1 cellular context compared by ENCODE assay signal in the genomic region with DNA sequence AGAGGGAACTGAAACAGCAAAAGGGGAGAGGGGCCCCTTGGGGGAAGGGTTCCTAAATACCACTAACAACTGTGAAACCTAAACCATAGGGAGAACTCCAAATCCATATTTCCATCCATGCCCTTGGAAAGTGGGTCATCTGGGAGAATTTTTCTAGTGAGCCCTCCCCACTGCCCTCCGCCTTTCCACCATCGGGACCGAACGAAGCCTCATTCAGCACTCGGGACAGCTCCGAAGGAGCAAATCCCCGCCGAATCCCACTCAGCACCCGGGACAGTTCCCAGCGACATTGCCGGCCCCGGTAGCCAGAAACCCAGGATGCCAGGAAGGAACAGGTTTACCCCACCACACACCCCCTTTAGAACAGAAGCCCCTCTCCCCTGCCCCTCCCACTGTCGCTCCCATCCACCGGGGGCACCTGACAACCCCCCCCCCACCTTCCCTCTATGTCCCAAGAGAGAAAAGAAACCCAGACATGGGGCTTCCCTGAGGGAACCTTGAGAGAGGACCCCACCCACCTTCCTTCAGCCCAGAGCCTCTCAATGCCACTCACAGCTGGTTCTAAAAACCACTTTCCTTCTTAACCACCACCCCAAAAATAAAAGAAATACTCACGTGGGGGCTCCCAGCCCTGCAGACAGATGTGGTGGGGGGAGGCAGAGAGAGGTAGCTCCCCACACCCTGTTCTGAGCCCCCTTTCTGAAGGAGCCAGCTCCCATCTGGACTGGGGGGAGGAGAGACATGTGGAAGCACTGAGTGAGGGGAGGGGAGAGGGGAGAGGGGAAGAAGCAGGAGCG.
TF ChIP-seq lines count a peak whose summit lies in the region.

No MANE protein-coding gene starts in this region.

TF ChIP-seq in HepG2, 621 proteins besides CTCF, POLR2A, EP300 and RAD21 (continued from another document and continues in another):
- TF ChIP-seq, protein P1, sequence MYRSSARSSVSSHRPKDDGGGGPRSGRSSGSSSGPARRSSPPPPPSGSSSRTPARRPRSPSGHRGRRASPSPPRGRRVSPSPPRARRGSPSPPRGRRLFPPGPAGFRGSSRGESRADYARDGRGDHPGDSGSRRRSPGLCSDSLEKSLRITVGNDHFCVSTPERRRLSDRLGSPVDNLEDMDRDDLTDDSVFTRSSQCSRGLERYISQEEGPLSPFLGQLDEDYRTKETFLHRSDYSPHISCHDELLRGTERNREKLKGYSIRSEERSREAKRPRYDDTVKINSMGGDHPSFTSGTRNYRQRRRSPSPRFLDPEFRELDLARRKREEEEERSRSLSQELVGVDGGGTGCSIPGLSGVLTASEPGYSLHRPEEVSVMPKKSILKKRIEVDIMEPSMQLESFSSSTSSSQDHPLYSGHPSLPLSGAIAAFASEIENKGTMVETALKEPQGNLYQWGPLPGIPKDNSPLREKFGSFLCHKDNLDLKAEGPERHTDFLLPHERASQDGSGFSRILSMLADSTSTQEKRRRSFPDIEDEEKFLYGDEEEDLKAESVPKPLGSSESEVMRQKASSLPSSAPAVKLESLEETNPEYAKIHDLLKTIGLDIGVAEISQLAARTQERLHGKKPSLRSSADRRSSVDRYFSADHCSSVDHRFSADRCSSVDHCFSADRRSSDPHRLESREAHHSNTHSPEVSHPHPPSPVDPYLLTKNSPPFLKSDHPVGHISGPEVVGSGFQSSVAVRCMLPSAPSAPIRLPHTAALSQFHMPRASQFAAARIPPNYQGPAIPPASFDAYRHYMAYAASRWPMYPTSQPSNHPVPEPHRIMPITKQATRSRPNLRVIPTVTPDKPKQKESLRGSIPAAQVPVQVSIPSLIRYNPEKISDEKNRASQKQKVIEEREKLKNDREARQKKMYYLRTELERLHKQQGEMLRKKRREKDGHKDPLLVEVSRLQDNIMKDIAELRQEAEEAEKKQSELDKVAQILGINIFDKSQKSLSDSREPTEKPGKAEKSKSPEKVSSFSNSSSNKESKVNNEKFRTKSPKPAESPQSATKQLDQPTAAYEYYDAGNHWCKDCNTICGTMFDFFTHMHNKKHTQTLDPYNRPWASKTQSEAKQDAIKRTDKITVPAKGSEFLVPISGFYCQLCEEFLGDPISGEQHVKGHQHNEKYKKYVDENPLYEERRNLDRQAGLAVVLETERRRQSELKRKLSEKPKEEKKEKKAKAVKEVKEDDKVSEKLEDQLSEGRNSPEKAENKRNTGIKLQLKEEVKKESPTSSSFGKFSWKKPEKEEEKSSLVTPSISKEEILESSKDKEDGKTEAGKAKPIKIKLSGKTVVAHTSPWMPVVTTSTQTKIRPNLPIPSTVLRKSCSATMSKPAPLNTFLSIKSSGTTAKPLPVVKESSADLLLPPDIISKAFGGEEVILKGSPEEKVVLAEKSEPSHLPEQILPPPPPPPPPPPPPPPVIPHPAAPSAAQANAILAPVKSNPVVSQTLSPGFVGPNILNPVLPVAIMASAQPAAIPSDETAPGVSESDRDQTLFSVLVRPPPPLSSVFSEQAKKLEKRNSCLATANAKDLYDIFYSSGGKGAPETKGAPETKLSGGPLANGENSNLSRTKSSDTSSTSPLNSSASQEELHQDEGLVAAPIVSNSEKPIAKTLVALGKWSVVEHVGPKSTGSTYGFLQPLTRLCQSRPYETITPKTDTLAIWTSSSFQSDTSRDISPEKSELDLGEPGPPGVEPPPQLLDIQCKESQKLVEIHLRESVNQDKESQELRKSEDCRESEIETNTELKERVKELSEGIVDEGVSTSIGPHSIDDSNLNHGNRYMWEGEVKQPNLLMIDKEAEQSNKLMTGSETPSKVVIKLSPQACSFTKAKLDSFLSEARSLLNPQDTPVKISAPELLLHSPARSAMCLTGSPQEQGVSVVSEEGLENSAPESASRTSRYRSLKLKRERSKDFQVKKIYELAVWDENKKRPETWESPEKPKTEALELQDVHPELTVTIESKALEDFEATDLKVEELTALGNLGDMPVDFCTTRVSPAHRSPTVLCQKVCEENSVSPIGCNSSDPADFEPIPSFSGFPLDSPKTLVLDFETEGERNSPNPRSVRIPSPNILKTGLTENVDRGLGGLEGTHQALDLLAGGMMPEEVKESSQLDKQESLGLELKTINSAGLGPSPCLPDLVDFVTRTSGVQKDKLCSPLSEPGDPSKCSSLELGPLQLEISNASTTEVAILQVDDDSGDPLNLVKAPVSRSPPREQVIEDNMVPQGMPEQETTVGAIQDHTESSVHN (CRISPR knock-in tag; IDR thresholded peaks at IDR 0.05): peak; percentile 78; the same call in 1 of the 2 replicates
- peak; percentile 87 for TF ChIP-seq ZMYM4 (CRISPR knock-in tag; IDR thresholded peaks at IDR 0.05)
- peak; percentile 96; the same call in 1 of the 2 replicates for TF ChIP-seq ZNF616 (CRISPR knock-in tag; IDR thresholded peaks at IDR 0.05; ENCODE audit: low read depth)
- peak; percentile 99 for TF ChIP-seq ZNF230 (CRISPR knock-in tag; IDR thresholded peaks at IDR 0.05)
- no peak for TF ChIP-seq BRD4 (CRISPR knock-in tag; IDR thresholded peaks at IDR 0.05)
- peak; percentile 99 for TF ChIP-seq GLI4 (CRISPR knock-in tag; IDR thresholded peaks at IDR 0.05; ENCODE audit: borderline replicate concordance)
- peak; percentile 95 for TF ChIP-seq ELF4 (CRISPR knock-in tag; IDR thresholded peaks at IDR 0.05; ENCODE audit: borderline replicate concordance)
- no peak for TF ChIP-seq MAZ (IDR thresholded peaks at IDR 0.05; ENCODE audit: borderline replicate concordance, low read depth, low read length)
- TF ChIP-seq MAZ (CRISPR knock-in tag; IDR thresholded peaks at IDR 0.05; ENCODE audit: low read depth): peak; percentile 92
- TF ChIP-seq, protein P2, sequence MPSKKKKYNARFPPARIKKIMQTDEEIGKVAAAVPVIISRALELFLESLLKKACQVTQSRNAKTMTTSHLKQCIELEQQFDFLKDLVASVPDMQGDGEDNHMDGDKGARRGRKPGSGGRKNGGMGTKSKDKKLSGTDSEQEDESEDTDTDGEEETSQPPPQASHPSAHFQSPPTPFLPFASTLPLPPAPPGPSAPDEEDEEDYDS (CRISPR knock-in tag; IDR thresholded peaks at IDR 0.05): peak; percentile 76; the same call in 1 of the 2 replicates
- no peak for TF ChIP-seq SNRNP70 (IDR thresholded peaks at IDR 0.05; ENCODE audit: low read depth, low read length)
- TF ChIP-seq, protein P3, sequence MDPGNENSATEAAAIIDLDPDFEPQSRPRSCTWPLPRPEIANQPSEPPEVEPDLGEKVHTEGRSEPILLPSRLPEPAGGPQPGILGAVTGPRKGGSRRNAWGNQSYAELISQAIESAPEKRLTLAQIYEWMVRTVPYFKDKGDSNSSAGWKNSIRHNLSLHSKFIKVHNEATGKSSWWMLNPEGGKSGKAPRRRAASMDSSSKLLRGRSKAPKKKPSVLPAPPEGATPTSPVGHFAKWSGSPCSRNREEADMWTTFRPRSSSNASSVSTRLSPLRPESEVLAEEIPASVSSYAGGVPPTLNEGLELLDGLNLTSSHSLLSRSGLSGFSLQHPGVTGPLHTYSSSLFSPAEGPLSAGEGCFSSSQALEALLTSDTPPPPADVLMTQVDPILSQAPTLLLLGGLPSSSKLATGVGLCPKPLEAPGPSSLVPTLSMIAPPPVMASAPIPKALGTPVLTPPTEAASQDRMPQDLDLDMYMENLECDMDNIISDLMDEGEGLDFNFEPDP (CRISPR knock-in tag; conservative IDR thresholded peaks at IDR 0.05): peak; percentile 99
- TF ChIP-seq TAF1 (CRISPR knock-in tag; IDR thresholded peaks at IDR 0.05): peak; percentile 59
- TF ChIP-seq ZNF431 (CRISPR knock-in tag; IDR thresholded peaks at IDR 0.05; ENCODE audit: borderline replicate concordance, low read depth): peak; percentile 99
- TF ChIP-seq HNRNPK (IDR thresholded peaks at IDR 0.05; ENCODE audit: low read depth, low read length, poor library complexity, severe bottlenecking): no peak
- TF ChIP-seq EHMT2 (IDR thresholded peaks at IDR 0.05; ENCODE audit: borderline replicate concordance, low read depth, low read length): peak; percentile 100
- TF ChIP-seq, protein P4, sequence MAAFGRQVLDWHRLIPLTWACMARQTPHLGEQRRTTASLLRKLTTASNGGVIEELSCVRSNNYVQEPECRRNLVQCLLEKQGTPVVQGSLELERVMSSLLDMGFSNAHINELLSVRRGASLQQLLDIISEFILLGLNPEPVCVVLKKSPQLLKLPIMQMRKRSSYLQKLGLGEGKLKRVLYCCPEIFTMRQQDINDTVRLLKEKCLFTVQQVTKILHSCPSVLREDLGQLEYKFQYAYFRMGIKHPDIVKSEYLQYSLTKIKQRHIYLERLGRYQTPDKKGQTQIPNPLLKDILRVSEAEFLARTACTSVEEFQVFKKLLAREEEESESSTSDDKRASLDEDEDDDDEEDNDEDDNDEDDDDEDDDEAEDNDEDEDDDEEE (CRISPR knock-in tag; IDR thresholded peaks at IDR 0.05): peak; percentile 99
- TF ChIP-seq, protein P5, sequence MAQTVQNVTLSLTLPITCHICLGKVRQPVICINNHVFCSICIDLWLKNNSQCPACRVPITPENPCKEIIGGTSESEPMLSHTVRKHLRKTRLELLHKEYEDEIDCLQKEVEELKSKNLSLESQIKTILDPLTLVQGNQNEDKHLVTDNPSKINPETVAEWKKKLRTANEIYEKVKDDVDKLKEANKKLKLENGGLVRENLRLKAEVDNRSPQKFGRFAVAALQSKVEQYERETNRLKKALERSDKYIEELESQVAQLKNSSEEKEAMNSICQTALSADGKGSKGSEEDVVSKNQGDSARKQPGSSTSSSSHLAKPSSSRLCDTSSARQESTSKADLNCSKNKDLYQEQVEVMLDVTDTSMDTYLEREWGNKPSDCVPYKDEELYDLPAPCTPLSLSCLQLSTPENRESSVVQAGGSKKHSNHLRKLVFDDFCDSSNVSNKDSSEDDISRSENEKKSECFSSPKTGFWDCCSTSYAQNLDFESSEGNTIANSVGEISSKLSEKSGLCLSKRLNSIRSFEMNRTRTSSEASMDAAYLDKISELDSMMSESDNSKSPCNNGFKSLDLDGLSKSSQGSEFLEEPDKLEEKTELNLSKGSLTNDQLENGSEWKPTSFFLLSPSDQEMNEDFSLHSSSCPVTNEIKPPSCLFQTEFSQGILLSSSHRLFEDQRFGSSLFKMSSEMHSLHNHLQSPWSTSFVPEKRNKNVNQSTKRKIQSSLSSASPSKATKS (CRISPR knock-in tag; IDR thresholded peaks at IDR 0.05): peak; percentile 97
- peak; percentile 73 for TF ChIP-seq ELF1 (CRISPR knock-in tag; IDR thresholded peaks at IDR 0.05)
- TF ChIP-seq ZNF124 (CRISPR knock-in tag; IDR thresholded peaks at IDR 0.05): peak; percentile 99
- peak; percentile 95 for TF ChIP-seq ZNF746 (CRISPR knock-in tag; IDR thresholded peaks at IDR 0.05)
- peak; percentile 97; the same call in 1 of the 2 replicates for TF ChIP-seq JDP2 (CRISPR knock-in tag; IDR thresholded peaks at IDR 0.05; ENCODE audit: borderline replicate concordance)
- TF ChIP-seq TEAD3 (CRISPR knock-in tag; optimal IDR thresholded peaks at IDR 0.05; ENCODE audit: borderline replicate concordance): peak; percentile 48
- peak; percentile 98 for TF ChIP-seq ZSCAN21 (CRISPR knock-in tag; IDR thresholded peaks at IDR 0.05; ENCODE audit: borderline replicate concordance)
- TF ChIP-seq, protein P6, sequence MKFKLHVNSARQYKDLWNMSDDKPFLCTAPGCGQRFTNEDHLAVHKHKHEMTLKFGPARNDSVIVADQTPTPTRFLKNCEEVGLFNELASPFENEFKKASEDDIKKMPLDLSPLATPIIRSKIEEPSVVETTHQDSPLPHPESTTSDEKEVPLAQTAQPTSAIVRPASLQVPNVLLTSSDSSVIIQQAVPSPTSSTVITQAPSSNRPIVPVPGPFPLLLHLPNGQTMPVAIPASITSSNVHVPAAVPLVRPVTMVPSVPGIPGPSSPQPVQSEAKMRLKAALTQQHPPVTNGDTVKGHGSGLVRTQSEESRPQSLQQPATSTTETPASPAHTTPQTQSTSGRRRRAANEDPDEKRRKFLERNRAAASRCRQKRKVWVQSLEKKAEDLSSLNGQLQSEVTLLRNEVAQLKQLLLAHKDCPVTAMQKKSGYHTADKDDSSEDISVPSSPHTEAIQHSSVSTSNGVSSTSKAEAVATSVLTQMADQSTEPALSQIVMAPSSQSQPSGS (CRISPR knock-in tag; IDR thresholded peaks at IDR 0.05): peak; percentile 96
- peak; percentile 80 for TF ChIP-seq PPARG (CRISPR knock-in tag; conservative IDR thresholded peaks at IDR 0.05)
- TF ChIP-seq, protein P7, sequence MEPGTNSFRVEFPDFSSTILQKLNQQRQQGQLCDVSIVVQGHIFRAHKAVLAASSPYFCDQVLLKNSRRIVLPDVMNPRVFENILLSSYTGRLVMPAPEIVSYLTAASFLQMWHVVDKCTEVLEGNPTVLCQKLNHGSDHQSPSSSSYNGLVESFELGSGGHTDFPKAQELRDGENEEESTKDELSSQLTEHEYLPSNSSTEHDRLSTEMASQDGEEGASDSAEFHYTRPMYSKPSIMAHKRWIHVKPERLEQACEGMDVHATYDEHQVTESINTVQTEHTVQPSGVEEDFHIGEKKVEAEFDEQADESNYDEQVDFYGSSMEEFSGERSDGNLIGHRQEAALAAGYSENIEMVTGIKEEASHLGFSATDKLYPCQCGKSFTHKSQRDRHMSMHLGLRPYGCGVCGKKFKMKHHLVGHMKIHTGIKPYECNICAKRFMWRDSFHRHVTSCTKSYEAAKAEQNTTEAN (CRISPR knock-in tag; conservative IDR thresholded peaks at IDR 0.05): peak; percentile 98
- TF ChIP-seq, protein P8, sequence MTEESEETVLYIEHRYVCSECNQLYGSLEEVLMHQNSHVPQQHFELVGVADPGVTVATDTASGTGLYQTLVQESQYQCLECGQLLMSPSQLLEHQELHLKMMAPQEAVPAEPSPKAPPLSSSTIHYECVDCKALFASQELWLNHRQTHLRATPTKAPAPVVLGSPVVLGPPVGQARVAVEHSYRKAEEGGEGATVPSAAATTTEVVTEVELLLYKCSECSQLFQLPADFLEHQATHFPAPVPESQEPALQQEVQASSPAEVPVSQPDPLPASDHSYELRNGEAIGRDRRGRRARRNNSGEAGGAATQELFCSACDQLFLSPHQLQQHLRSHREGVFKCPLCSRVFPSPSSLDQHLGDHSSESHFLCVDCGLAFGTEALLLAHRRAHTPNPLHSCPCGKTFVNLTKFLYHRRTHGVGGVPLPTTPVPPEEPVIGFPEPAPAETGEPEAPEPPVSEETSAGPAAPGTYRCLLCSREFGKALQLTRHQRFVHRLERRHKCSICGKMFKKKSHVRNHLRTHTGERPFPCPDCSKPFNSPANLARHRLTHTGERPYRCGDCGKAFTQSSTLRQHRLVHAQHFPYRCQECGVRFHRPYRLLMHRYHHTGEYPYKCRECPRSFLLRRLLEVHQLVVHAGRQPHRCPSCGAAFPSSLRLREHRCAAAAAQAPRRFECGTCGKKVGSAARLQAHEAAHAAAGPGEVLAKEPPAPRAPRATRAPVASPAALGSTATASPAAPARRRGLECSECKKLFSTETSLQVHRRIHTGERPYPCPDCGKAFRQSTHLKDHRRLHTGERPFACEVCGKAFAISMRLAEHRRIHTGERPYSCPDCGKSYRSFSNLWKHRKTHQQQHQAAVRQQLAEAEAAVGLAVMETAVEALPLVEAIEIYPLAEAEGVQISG (CRISPR knock-in tag; IDR thresholded peaks at IDR 0.05): peak; percentile 93
- TF ChIP-seq ZNF790 (CRISPR knock-in tag; IDR thresholded peaks at IDR 0.05; ENCODE audit: borderline replicate concordance): peak; percentile 99
- TF ChIP-seq ZNF605 (CRISPR knock-in tag; IDR thresholded peaks at IDR 0.05): peak; percentile 99
- TF ChIP-seq TAF15 (IDR thresholded peaks at IDR 0.05; ENCODE audit: low read depth, low read length, poor library complexity, severe bottlenecking): no peak
- peak; percentile 97; the same call in 1 of the 2 replicates for TF ChIP-seq CC2D1A (CRISPR knock-in tag; IDR thresholded peaks at IDR 0.05)
- TF ChIP-seq, protein P9, sequence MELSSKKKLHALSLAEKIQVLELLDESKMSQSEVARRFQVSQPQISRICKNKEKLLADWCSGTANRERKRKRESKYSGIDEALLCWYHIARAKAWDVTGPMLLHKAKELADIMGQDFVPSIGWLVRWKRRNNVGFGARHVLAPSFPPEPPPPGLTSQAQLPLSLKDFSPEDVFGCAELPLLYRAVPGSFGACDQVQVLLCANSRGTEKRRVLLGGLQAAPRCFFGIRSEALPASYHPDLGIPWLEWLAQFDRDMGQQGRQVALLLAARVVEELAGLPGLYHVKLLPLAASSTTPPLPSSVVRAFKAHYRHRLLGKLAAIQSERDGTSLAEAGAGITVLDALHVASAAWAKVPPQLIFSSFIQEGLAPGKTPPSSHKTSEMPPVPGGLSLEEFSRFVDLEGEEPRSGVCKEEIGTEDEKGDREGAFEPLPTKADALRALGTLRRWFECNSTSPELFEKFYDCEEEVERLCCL (CRISPR knock-in tag; IDR thresholded peaks at IDR 0.05; ENCODE audit: borderline replicate concordance): peak; percentile 99; the same call in 1 of the 2 replicates
